9 cellular contexts compared by ENCODE assay signal in genomic region chr1:67427947-67428346, GRCh38. TPM values are rescaled to one million over a fixed set of nuclear protein-coding genes. Genes with fewer than 3 reads are reported as not detected.
DNase-seq lines count a peak whose midpoint lies in the region; ATAC-seq and TF ChIP-seq lines count a peak whose summit lies in the region.
"Had no signal": no experiment of that assay in that cellular context is flagged by ENCODE, and none has a peak within 500 bp of the region (broad histone marks: within the 10 kb centered on the region; RNA-seq: fewer than 3 reads in every experiment).

No MANE protein-coding gene starts in this region.

- no peak for ATAC-seq in Panc1

- H3F3A ChIP-seq in DOHH2 (ENCODE audit: control insufficient read depth, insufficient read depth): peaks cover 26% of the 10 kb centered on the region

- no peaks in the 10 kb centered on the region for H3K27me3 ChIP-seq in DOHH2 (ENCODE audit: control insufficient read depth, low read length)
- H3K27me3 ChIP-seq in Panc1 (ENCODE audit: control insufficient read depth, insufficient read depth, low read length): no peaks in the 10 kb centered on the region
- no peaks in the 10 kb centered on the region for H3K27me3 ChIP-seq in parathyroid adenoma (ENCODE audit: control insufficient read depth, insufficient read depth, low read length)

- CTCF ChIA-PET in Panc1 (lab: Charles Lee): interaction anchor here (1.1 kb wide), 1 partner anchor 80 kb away, joined by 3 read pairs; no protein-coding TSS in a partner anchor

- no peak for TF ChIP-seq POLR2A in erythroblast (IDR thresholded peaks at IDR 0.05; ENCODE audit: low read length)

- TF ChIP-seq CTCF in DOHH2 (IDR thresholded peaks at IDR 0.05; ENCODE audit: low read depth, low read length, poor library complexity, severe bottlenecking): no peak
- no peak for TF ChIP-seq CTCF in Panc1 (IDR thresholded peaks at IDR 0.05)
- no peak for TF ChIP-seq CTCF in parathyroid adenoma (IDR thresholded peaks at IDR 0.05)

- no peak overlapping the region for H2AFZ ChIP-seq in parathyroid adenoma

- H3K4me1 ChIP-seq in DOHH2 (ENCODE audit: control insufficient read depth, low read length) (peaks cover 41% of the 10 kb centered on the region), Panc1 (ENCODE audit: control insufficient read depth, insufficient read depth, low read length) (peaks cover 24% of the 10 kb centered on the region), parathyroid adenoma (peaks cover 3% of the 10 kb centered on the region)

- in situ Hi-C loops in Panc1 (cut with HindIII; ENCODE audit: low pct_unique_long_range_greater_than_20kb, low sequenced_read_pairs): no loop called here

- POLR2A ChIA-PET in Panc1 (lab: Charles Lee): interaction anchor here (0.5 to 1.3 kb wide), 4 partner anchors 9 to 35 kb away, joined by 4 to 13 read pairs (median 10); no protein-coding TSS in a partner anchor

- H4K20me1 ChIP-seq in DOHH2 (ENCODE audit: control insufficient read depth, insufficient read depth, low read depth, low read length): peaks cover 48% of the 10 kb centered on the region

- no peaks in the 10 kb centered on the region for H3K9me3 ChIP-seq in DOHH2 (ENCODE audit: control insufficient read depth, insufficient read depth, low read length)
- H3K9me3 ChIP-seq in Panc1 (ENCODE audit: control insufficient read depth, insufficient read depth, low read depth, low read length): no peaks in the 10 kb centered on the region
- no peaks in the 10 kb centered on the region for H3K9me3 ChIP-seq in parathyroid adenoma (ENCODE audit: control insufficient read depth, low read length)

- H3K4me2 ChIP-seq in DOHH2 (ENCODE audit: low read length): peak overlapping the region; percentile 84
- H3K4me2 ChIP-seq in parathyroid adenoma (ENCODE audit: low read length): peak overlapping the region; percentile 58

- peak overlapping the region; percentile 98 for H3K4me3 ChIP-seq in DOHH2 (ENCODE audit: low read length)
- peak overlapping the region; percentile 73 to 87 for H3K4me3 ChIP-seq in Panc1 (ENCODE audit: low read depth in 2 of 2, low read length in 2 of 2)
- peak overlapping the region; percentile 98 for H3K4me3 ChIP-seq in parathyroid adenoma (ENCODE audit: low read depth, low read length)

- no peak overlapping the region for H3K9ac ChIP-seq in parathyroid adenoma

- no peak for DNase-seq in Panc1 (ENCODE audit: low read depth, low spot score)
- peak; percentile 16 to 34 for DNase-seq in erythroblast (lab: John Stamatoyannopoulos, UW)
- DNase-seq in AG08395 (ENCODE audit: low spot score): no peak
- no peak for DNase-seq in stimulated activated CD4-positive, alpha-beta T cell treated with anti-CD3 and anti-CD28 coated beads, Interleukin-2, amount 100 ng/mL, for 24 hours
- no peak for DNase-seq in NCI-H187 treated with DMSO at 0.1 percent for 48 hours (lab: John Stamatoyannopoulos, UW)
- DNase-seq in NCI-H2107 treated with DMSO at 0.1 percent for 48 hours (lab: John Stamatoyannopoulos, UW; ENCODE audit: unreplicated experiment): no peak
- DNase-seq: NCI-H510A had no signal

- H3K79me2 ChIP-seq in DOHH2 (ENCODE audit: control insufficient read depth, low read length) (peaks cover 88% of the 10 kb centered on the region), parathyroid adenoma (peaks cover 25% of the 10 kb centered on the region)

- intact Hi-C loops in Panc1 (cut with micrococcal nuclease; ENCODE audit: unreplicated experiment): no loop called here

- peaks cover 70% of the 10 kb centered on the region for H3K36me3 ChIP-seq in DOHH2 (ENCODE audit: control insufficient read depth, low read length)
- H3K36me3 ChIP-seq in Panc1 (ENCODE audit: control insufficient read depth, insufficient read depth, low read length): peaks cover 49% of the 10 kb centered on the region
- H3K36me3 ChIP-seq in parathyroid adenoma (ENCODE audit: control insufficient read depth, insufficient read depth, low read length): peaks cover 3% of the 10 kb centered on the region

- H3K27ac ChIP-seq in DOHH2 (ENCODE audit: low read depth, low read length) (no peak overlapping the region), Panc1 (ENCODE audit: low read length) (peak overlapping the region; percentile 81), parathyroid adenoma (no peak overlapping the region)

- H3K9me2 ChIP-seq in DOHH2 (replicated peaks; ENCODE audit: control insufficient read depth, low read length): no peaks in the 10 kb centered on the region

- BruUV-seq in Panc1 (replicated peaks; lab: Mats Ljungman, UMichigan): no TSS peak

RNA-seq across cellular contexts. Expression of gene SERBP1, which starts 2.3 kb away (rescaled TPM):
- total RNA-seq in Panc1 (2021; ENCODE audit: unreplicated experiment): 230 TPM
- 209 TPM for polyA plus RNA-seq in Panc1 (2012; ENCODE audit: insufficient read length)

Comparison
In these comparisons a context has a peak if more than half of its experiments do, and no peak if none do; other contexts are left out.
1. DNase-seq: peak in erythroblast (2 of 2); none in Panc1 (single experiment), AG08395 (single experiment), stimulated activated CD4-positive, alpha-beta T cell treated with anti-CD3 and anti-CD28 coated beads, Interleukin-2, amount 100 ng/mL, for 24 hours (0 of 2), NCI-H187 treated with DMSO at 0.1 percent for 48 hours (single experiment) and NCI-H2107 treated with DMSO at 0.1 percent for 48 hours (single experiment).
2. Peak in every context shown above with its lines, with median percentiles within 50 percentile points of each other: H3K4me3 ChIP-seq.